In genomic region chr5:446864-447263, GRCh38 we compare ENCODE assay signal across 8 cellular contexts. TPM values are rescaled to one million over a fixed set of nuclear protein-coding genes. Genes with fewer than 3 reads are reported as not detected.
DNase-seq lines count a peak whose midpoint lies in the region; ATAC-seq, FAIRE-seq and TF ChIP-seq lines count a peak whose summit lies in the region.

No MANE protein-coding gene starts in this region.

- no peak for TF ChIP-seq RAD21 in HepG2 (CRISPR knock-in tag; IDR thresholded peaks at IDR 0.05)

- no peaks in the 10 kb centered on the region for H3K27me3 ChIP-seq in body of pancreas
- H3K27me3 ChIP-seq in HepG2 (ENCODE audit: control insufficient read depth in 1 of 2, insufficient read depth in 2 of 2, low read length in 2 of 2): no peaks in the 10 kb centered on the region; a peak in 1 of 5 replicates

- peaks cover 0 to 19% of the 10 kb centered on the region in 2 donors for H3K36me3 ChIP-seq in body of pancreas (replicated peaks in 1 of 2; ENCODE audit: insufficient read depth in 1 of 2, low read depth in 2 of 2)
- peaks cover 22 to 49% of the 10 kb centered on the region in 2 experiments; a peak in 4 of 5 replicates for H3K36me3 ChIP-seq in HepG2 (replicated peaks in 1 of 2; ENCODE audit: control insufficient read depth in 1 of 2, insufficient read depth in 2 of 2, low read length in 2 of 2)

- intact Hi-C loops in body of pancreas (cut with DNase I) (no loop called here), HepG2 (cut with micrococcal nuclease; ENCODE audit: unreplicated experiment) (no loop called here)

- H2AFZ ChIP-seq in HepG2 (ENCODE audit: low read length): no peak overlapping the region

- TF ChIP-seq CTCF in GM12874 (IDR thresholded peaks at IDR 0.05; ENCODE audit: insufficient read depth, low read depth, low read length): peak; percentile 47
- peak; percentile 24 to 51 (median 48) for TF ChIP-seq CTCF in body of pancreas (IDR thresholded peaks at IDR 0.05)
- TF ChIP-seq CTCF in HepG2 (CRISPR knock-in tag; IDR thresholded peaks at IDR 0.05): peak; percentile 58

- WGBS in body of pancreas, 2 donors: 45 to 78% methylated on average over 4 to 7 of the region's 7 CpGs
- WGBS in HepG2 (ENCODE audit: low lambda C conversion rate): 87% methylated on average over 5 of the region's 7 CpGs

- no peak for FAIRE-seq in HepG2 (lab: Jason Lieb, UNC)

- H3K4me3 ChIP-seq in body of pancreas (no peak overlapping the region), HepG2 (replicated peaks in 1 of 3; ENCODE audit: insufficient read depth in 1 of 3, low read depth in 2 of 3, low read length in 3 of 3) (no peak overlapping the region)

- no peak for ATAC-seq in body of pancreas
- peak; percentile 32; the same call in 2 of the 3 replicates for ATAC-seq in HepG2
- ATAC-seq in HG02642 (IDR thresholded peaks at IDR 0.05; ENCODE audit: poor library complexity, unreplicated experiment): no peak
- no peak for ATAC-seq in HG03342 (IDR thresholded peaks at IDR 0.05; ENCODE audit: unreplicated experiment)
- no peak for ATAC-seq in HG02840 (IDR thresholded peaks at IDR 0.05; ENCODE audit: low FRiP score, unreplicated experiment)

- H3K27ac ChIP-seq in body of pancreas: no peak overlapping the region
- no peak overlapping the region for H3K27ac ChIP-seq in HepG2 (ENCODE audit: extremely low read length, insufficient read depth, low read length)

- peaks cover 0 to 7% (median 0%) of the 10 kb centered on the region in 3 donors for H3K9me3 ChIP-seq in body of pancreas
- peaks cover 4% of the 10 kb centered on the region; the same call in 1 of the 2 replicates for H3K9me3 ChIP-seq in HepG2 (ENCODE audit: low read length)

- no peaks in the 10 kb centered on the region for H4K20me1 ChIP-seq in HepG2 (ENCODE audit: insufficient read depth, low read length)

- in situ Hi-C loops in HepG2 (cut with HindIII; ENCODE audit: extremely low pct_ligation_motif_present, low pct_unique_long_range_greater_than_20kb): no loop called here

- H3K4me2 ChIP-seq in HepG2 (ENCODE audit: low read depth, low read length): no peak overlapping the region

- BruUV-seq in HepG2 (replicated peaks; lab: Mats Ljungman, UMichigan): no TSS peak

- POLR2A ChIA-PET in HepG2 (lab: Yijun Ruan, JAX): interaction anchor here (1.5 kb wide), 1 partner anchor 26 kb away, joined by 14 read pairs; no protein-coding TSS in a partner anchor

- TF ChIP-seq POLR2A in body of pancreas (IDR thresholded peaks at IDR 0.05) (no peak), HepG2 (IDR thresholded peaks at IDR 0.05; ENCODE audit: insufficient read depth in 1 of 2, low read depth in 2 of 2, low read length in 2 of 2) (no peak)

- peak; percentile 56 for DNase-seq in Ammon's horn (ENCODE audit: low spot score)
- DNase-seq in NCI-H446 treated with DMSO at 0.1 percent for 48 hours (lab: John Stamatoyannopoulos, UW): peak; percentile 10
- DNase-seq in body of pancreas: peak in 1 of 4 donors; percentile 11
- DNase-seq in HepG2 (ENCODE audit: low spot score): peak; percentile 42

- CTCF ChIA-PET in HepG2 (lab: Yijun Ruan, JAX; ENCODE audit: low intra/inter-chr PET ratio, low total read pairs): no interaction called here

- peaks cover 17% of the 10 kb centered on the region for H3K79me2 ChIP-seq in HepG2 (ENCODE audit: insufficient read depth, low read length)

- TF ChIP-seq EP300 in HepG2 (IDR thresholded peaks at IDR 0.05; ENCODE audit: low read depth in 2 of 2, low read length in 2 of 2) (no peak), HepG2 (CRISPR knock-in tag; IDR thresholded peaks at IDR 0.05; ENCODE audit: borderline replicate concordance) (no peak)

- no peak overlapping the region for H3K9ac ChIP-seq in HepG2 (ENCODE audit: insufficient read depth, low read depth, low read length)

- peaks cover 17% of the 10 kb centered on the region for H3K4me1 ChIP-seq in body of pancreas
- H3K4me1 ChIP-seq in HepG2 (ENCODE audit: insufficient read depth, low read length): peaks cover 17% of the 10 kb centered on the region

TF ChIP-seq in HepG2, 621 proteins besides CTCF, POLR2A, EP300 and RAD21 (continues in another document):
- TF ChIP-seq ZNF230 (CRISPR knock-in tag; IDR thresholded peaks at IDR 0.05) (no peak), E2F2 (CRISPR knock-in tag; IDR thresholded peaks at IDR 0.05; ENCODE audit: borderline replicate concordance) (no peak), PRDM15 (CRISPR knock-in tag; IDR thresholded peaks at IDR 0.05) (no peak), XRCC5 (optimal IDR thresholded peaks at IDR 0.05; ENCODE audit: low read length) (peak; percentile 38), NRL (CRISPR knock-in tag; IDR thresholded peaks at IDR 0.05; ENCODE audit: borderline replicate concordance) (no peak), ZNF317 (CRISPR knock-in tag; IDR thresholded peaks at IDR 0.05) (no peak)

RNA-seq across cellular contexts. Expression of gene EXOC3, which starts 3.9 kb away (rescaled TPM):
- total RNA-seq in body of pancreas: 10 to 100 TPM; 32.2 to 79.1 TPM
- 16.0 and 20.5 TPM in 2 replicates for total RNA-seq in HepG2 (2016; rRNA removed; fragmentation: Illumina TruSeq; extraction: Trizol)
- total RNA-seq in HepG2 (2016; cell fraction: cytosol; rRNA removed; fragmentation: Illumina TruSeq; extraction: Trizol; ENCODE audit: low read depth): 7.2 and 7.9 TPM in 2 replicates
- 14.6 and 19.5 TPM in 2 replicates for total RNA-seq in HepG2 (2016; cell fraction: insoluble cytoplasmic fraction; rRNA removed; fragmentation: Illumina TruSeq; extraction: Trizol)
- 13.8 and 14.1 TPM in 2 replicates for total RNA-seq in HepG2 (2016; cell fraction: membrane; rRNA removed; fragmentation: Illumina TruSeq; extraction: Trizol)
- total RNA-seq in HepG2 (2016; cell fraction: nucleus; rRNA removed; fragmentation: Illumina TruSeq; extraction: Trizol): 11.2 and 13.3 TPM in 2 replicates
- polyA plus RNA-seq in HepG2 (2011; rRNA removed): 9.2 and 11.8 TPM in 2 replicates
- 6.8 and 8.3 TPM in 2 replicates for polyA plus RNA-seq in HepG2 (2011; cell fraction: cytosol; rRNA removed)
- polyA plus RNA-seq in HepG2 (2011; cell fraction: nucleus; rRNA removed): 26.9 and 28.5 TPM in 2 replicates
- 14.6 and 15.2 TPM in 2 replicates for polyA plus RNA-seq in HepG2 (2012)
- 5.5 and 5.9 TPM in 2 replicates for polyA plus RNA-seq in HepG2 (2016; cell fraction: cytosol; fragmentation: Illumina TruSeq; extraction: Trizol; ENCODE audit: low read depth)
- polyA plus RNA-seq in HepG2 (2016; cell fraction: insoluble cytoplasmic fraction; fragmentation: Illumina TruSeq; extraction: Trizol; ENCODE audit: low read depth): 14.3 and 16.5 TPM in 2 replicates
- 7.8 and 8.8 TPM in 2 replicates for polyA plus RNA-seq in HepG2 (2016; cell fraction: membrane; fragmentation: Illumina TruSeq; extraction: Trizol; ENCODE audit: low read depth)
- polyA plus RNA-seq in HepG2 (2016; cell fraction: nucleus; fragmentation: Illumina TruSeq; extraction: Trizol; ENCODE audit: insufficient read depth, low read depth): 28.1 and 32.7 TPM in 2 replicates
- 15.9 and 55.4 TPM in 2 replicates for polyA minus RNA-seq in HepG2 (2011; rRNA and poly(A)+ RNA removed; ENCODE audit: low replicate concordance)
- 6.1 and 7.2 TPM in 2 replicates for polyA minus RNA-seq in HepG2 (2011; cell fraction: cytosol; rRNA and poly(A)+ RNA removed)
- 12.9 and 14.2 TPM in 2 replicates for polyA minus RNA-seq in HepG2 (2011; cell fraction: nucleus; rRNA and poly(A)+ RNA removed)
